Comparison of ENCODE assay signal across 1 cellular context in the genomic region with DNA sequence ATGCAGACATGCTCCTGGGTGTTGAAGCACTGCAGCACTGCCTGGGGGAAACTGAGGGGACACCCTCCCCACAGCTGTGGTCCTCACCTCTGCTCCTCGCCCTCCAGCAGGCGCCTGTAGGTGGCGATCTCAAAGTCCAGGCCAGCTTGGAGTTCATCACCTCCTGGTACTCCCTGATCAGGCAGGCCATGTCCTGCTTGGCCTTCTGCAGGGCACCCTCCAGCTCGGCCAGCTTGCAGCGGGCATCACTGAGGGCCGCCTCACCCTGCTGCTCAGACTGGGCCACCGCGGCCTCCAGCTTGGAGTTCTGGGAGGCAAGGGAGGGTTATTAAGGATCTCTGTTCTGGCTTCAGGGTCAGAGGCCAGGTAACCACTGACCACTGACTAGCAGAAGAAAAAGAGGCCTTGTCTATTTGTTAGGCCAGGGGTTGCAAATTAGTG.
TF ChIP-seq lines count a peak whose summit lies in the region.

No MANE protein-coding gene starts in this region.

TF ChIP-seq in A549, 52 proteins besides CTCF, POLR2A, EP300 and RAD21 (continued from another document):
- TF ChIP-seq ZNF302 (CRISPR knock-in tag; IDR thresholded peaks at IDR 0.05), result peak; percentile 76; the same call in 1 of the 2 replicates
- TF ChIP-seq FOXS1 (CRISPR knock-in tag; IDR thresholded peaks at IDR 0.05), result 0 out of 2 replicates have a peak, but pooled peaks have one; percentile 38
- peak; percentile 84; the same call in 1 of the 2 replicates for TF ChIP-seq EHF (CRISPR knock-in tag; IDR thresholded peaks at IDR 0.05)
- TF ChIP-seq JUN (IDR thresholded peaks at IDR 0.05), result peak in 1 of 2 experiments; percentile 32; a peak in 1 of 5 replicates
- TF ChIP-seq POLR2AphosphoS2 (conservative IDR thresholded peaks at IDR 0.05; ENCODE audit: low read length), result peak; percentile 97
- peak; percentile 49; the same call in 1 of the 2 replicates for TF ChIP-seq TP53 (CRISPR knock-in tag; IDR thresholded peaks at IDR 0.05)
- TF ChIP-seq, protein P1, sequence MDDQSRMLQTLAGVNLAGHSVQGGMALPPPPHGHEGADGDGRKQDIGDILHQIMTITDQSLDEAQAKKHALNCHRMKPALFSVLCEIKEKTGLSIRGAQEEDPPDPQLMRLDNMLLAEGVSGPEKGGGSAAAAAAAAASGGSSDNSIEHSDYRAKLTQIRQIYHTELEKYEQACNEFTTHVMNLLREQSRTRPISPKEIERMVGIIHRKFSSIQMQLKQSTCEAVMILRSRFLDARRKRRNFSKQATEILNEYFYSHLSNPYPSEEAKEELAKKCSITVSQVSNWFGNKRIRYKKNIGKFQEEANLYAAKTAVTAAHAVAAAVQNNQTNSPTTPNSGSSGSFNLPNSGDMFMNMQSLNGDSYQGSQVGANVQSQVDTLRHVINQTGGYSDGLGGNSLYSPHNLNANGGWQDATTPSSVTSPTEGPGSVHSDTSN (IDR thresholded peaks at IDR 0.05), result peak; percentile 79; the same call in 1 of the 2 replicates
- peak; percentile 22; the same call in 1 of the 3 replicates for TF ChIP-seq SMC3 (IDR thresholded peaks at IDR 0.05)
